9 cellular contexts compared by ENCODE assay signal in genomic region chr19:8208119-8208709, GRCh38. TPM values are rescaled to one million over a fixed set of nuclear protein-coding genes. Genes with fewer than 3 reads are reported as not detected.
A peak's percentile ranks its signal among the peaks of the same experiment; 100 is the strongest.
DNase-seq lines count a peak whose midpoint lies in the region; ATAC-seq and TF ChIP-seq lines count a peak whose summit lies in the region.
"Had no signal": no experiment of that assay in that cellular context is flagged by ENCODE, and none has a peak within 500 bp of the region (broad histone marks: within the 10 kb centered on the region; RNA-seq: fewer than 3 reads in every experiment).

No MANE protein-coding gene starts in this region.

- intact Hi-C loops in sigmoid colon (cut with DNase I) = loop anchor here (2.0 to 5.0 kb wide), 2 partner anchors 43 to 51 kb away; no protein-coding TSS in a partner anchor

- ATAC-seq in GM18909 (IDR thresholded peaks at IDR 0.05; ENCODE audit: poor library complexity, unreplicated experiment) (peak; percentile 2), HG03135 (IDR thresholded peaks at IDR 0.05; ENCODE audit: unreplicated experiment) (no peak)

- H3K9me3 ChIP-seq in right atrium auricular region (no peaks in the 10 kb centered on the region), sigmoid colon (no peaks in the 10 kb centered on the region)

- TF ChIP-seq CTCF in VCaP (conservative IDR thresholded peaks at IDR 0.05) (no peak), right atrium auricular region (IDR thresholded peaks at IDR 0.05) (no peak), sigmoid colon (IDR thresholded peaks at IDR 0.05) (no peak), GM20000 (IDR thresholded peaks at IDR 0.05; ENCODE audit: extremely low read depth, missing control alignments) (no peak)

- no peaks in the 10 kb centered on the region for H3K36me3 ChIP-seq in right atrium auricular region
- no peaks in the 10 kb centered on the region for H3K36me3 ChIP-seq in sigmoid colon

- DNase-seq in right atrium auricular region (ENCODE audit: low spot score) = no peak
- peak; percentile 73 for DNase-seq in sigmoid colon
- no peak for DNase-seq in GM20000 (ENCODE audit: low spot score)
- DNase-seq in NCI-H82 (lab: John Stamatoyannopoulos, UW) = no peak
- no peak for DNase-seq in stimulated activated CD4-positive, alpha-beta T cell treated with anti-CD3 and anti-CD28 coated beads, Interleukin-2, amount 100 ng/mL, for 24 hours

- no peak for TF ChIP-seq POLR2A in sigmoid colon (IDR thresholded peaks at IDR 0.05)

- H3K27ac ChIP-seq in VCaP (peak overlapping the region; percentile 84), right atrium auricular region (peak overlapping the region; percentile 80 to 85), sigmoid colon (peak overlapping the region; percentile 70 to 84 (median 79))

- H3K27me3 ChIP-seq in right atrium auricular region (no peaks in the 10 kb centered on the region), sigmoid colon (no peaks in the 10 kb centered on the region)

- peaks cover 0 to 22% of the 10 kb centered on the region in 2 donors for H3K4me1 ChIP-seq in right atrium auricular region
- peaks cover 0 to 24% (median 19%) of the 10 kb centered on the region in 4 donors for H3K4me1 ChIP-seq in sigmoid colon

- peak overlapping the region; percentile 60 to 84 for H3K4me3 ChIP-seq in right atrium auricular region
- peak overlapping the region; percentile 68 to 93 (median 78) for H3K4me3 ChIP-seq in sigmoid colon

- no peak for TF ChIP-seq EP300 in sigmoid colon (IDR thresholded peaks at IDR 0.05)

- WGBS in sigmoid colon, 2 donors = 28 to 53% methylated on average over 26 of the region's 26 CpGs

RNA-seq across cellular contexts. Expression of gene CERS4, which starts 1.0 kb away (rescaled TPM):
- total RNA-seq in right atrium auricular region (10 to 100 TPM; 19.4 to 20.5 TPM), sigmoid colon (10 to 100 TPM; 24.1 to 40.0 (median 30.2) TPM)
- polyA plus RNA-seq in sigmoid colon = 10 to 100 TPM in 2 of 3 donors, 1 to 10 TPM in 1; 1.4 to 18.6 (median 11.4) TPM

RNA-seq across cellular contexts. Expression of gene FBN3, which starts 58.8 kb away (rescaled TPM):
- total RNA-seq in right atrium auricular region (not detected), sigmoid colon (not detected)
- under 1 TPM in 1 of 3 donors, not detected in 2; 0.06 TPM for polyA plus RNA-seq in sigmoid colon
- total RNA-seq: HT1080 had no signal
